ENCODE assay signal across 1 cellular context in genomic region chr9:129162497-129162896, GRCh38.
TF ChIP-seq lines count a peak whose summit lies in the region.

No MANE protein-coding gene starts in this region.

TF ChIP-seq in HepG2, 621 proteins besides CTCF, POLR2A, EP300 and RAD21:
- no peak for TF ChIP-seq FOXA1 (IDR thresholded peaks at IDR 0.05)
- no peak for TF ChIP-seq FOXA1 (CRISPR knock-in tag; IDR thresholded peaks at IDR 0.05)
- no peak for TF ChIP-seq ZGPAT (CRISPR knock-in tag; IDR thresholded peaks at IDR 0.05)
- TF ChIP-seq NFYB (CRISPR knock-in tag; IDR thresholded peaks at IDR 0.05), result peak; percentile 46; the same call in 1 of the 2 replicates
- TF ChIP-seq NFYC (CRISPR knock-in tag; IDR thresholded peaks at IDR 0.05), result peak; percentile 52; the same call in 1 of the 2 replicates
TF ChIP-seq in HepG2: peak in this region for 2.
